Comparison of ENCODE assay signal across 8 cellular contexts in the genomic region with DNA sequence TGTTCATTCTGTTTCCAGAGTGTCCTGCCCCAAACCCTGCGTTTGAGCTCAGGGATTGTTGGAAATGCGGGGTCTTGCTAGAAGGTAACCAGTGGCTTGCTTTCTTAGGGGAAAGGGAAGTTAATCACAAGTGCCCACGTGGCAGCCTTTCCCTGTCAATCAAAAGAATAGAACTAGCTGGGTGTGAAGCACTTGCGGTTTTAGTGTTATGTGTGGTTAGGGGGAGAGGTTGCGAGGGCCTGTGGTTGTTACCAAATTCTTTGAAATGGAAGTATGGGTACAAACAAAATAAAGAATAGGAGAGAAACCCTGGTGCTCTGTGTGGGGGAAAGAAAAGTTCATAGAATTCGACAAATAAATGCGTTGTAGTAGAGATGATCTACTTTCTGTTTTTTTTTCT.
DNase-seq lines count a peak whose midpoint lies in the region; ATAC-seq and TF ChIP-seq lines count a peak whose summit lies in the region.

No MANE protein-coding gene starts in this region.

- no peaks in the 10 kb centered on the region for H3K9me3 Mint-ChIP-seq in activated naive CD8-positive, alpha-beta T cell treated with anti-CD3 and anti-CD28 coated beads for 36 hours
- no peaks in the 10 kb centered on the region for H3K9me3 Mint-ChIP-seq in nephron

- peak; percentile 69 for DNase-seq in activated naive CD8-positive, alpha-beta T cell treated with anti-CD3 and anti-CD28 coated beads for 36 hours
- DNase-seq in upper lobe of right lung (peak; percentile 72), NCI-H2171 treated with DMSO at 0.1 percent for 48 hours (lab: John Stamatoyannopoulos, UW) (no peak), esophagus muscularis mucosa (ENCODE audit: extremely low spot score) (no peak)

- H3K4me2 ChIP-seq in SU-DHL-6 (ENCODE audit: low read depth, low read length, poor library complexity, severe bottlenecking) = peak overlapping the region; percentile 14

- peaks cover 3% of the 10 kb centered on the region for H3K27me3 Mint-ChIP-seq in activated naive CD8-positive, alpha-beta T cell treated with anti-CD3 and anti-CD28 coated beads for 36 hours
- H3K27me3 Mint-ChIP-seq in nephron (ENCODE audit: low read depth) = no peaks in the 10 kb centered on the region

- no peak for TF ChIP-seq POLR2A in esophagus muscularis mucosa (IDR thresholded peaks at IDR 0.05; ENCODE audit: low read depth)

- H4K20me1 ChIP-seq in SU-DHL-6 (ENCODE audit: low read depth, low read length) = peaks cover 4% of the 10 kb centered on the region; the same call in 1 of the 2 replicates

- no peak overlapping the region for H3K9ac ChIP-seq in SU-DHL-6 (ENCODE audit: low read length)

- 77% methylated on average over 7 of the region's 7 CpGs for WGBS in esophagus muscularis mucosa

- H3K36me3 Mint-ChIP-seq in activated naive CD8-positive, alpha-beta T cell treated with anti-CD3 and anti-CD28 coated beads for 36 hours = peaks cover 14% of the 10 kb centered on the region
- H3K36me3 Mint-ChIP-seq in nephron (ENCODE audit: low read depth) = peaks cover 16% of the 10 kb centered on the region

- H3K4me3 ChIP-seq in SU-DHL-6 (ENCODE audit: insufficient read depth, low read length, poor library complexity, severe bottlenecking) = no peak overlapping the region
- H3K4me3 ChIP-seq in upper lobe of right lung = no peak overlapping the region
- no peak overlapping the region for H3K4me3 ChIP-seq in esophagus muscularis mucosa

- intact Hi-C loops in upper lobe of right lung (cut with DNase I) = no loop called here
- intact Hi-C loops in esophagus muscularis mucosa (cut with DNase I) = no loop called here

- peak overlapping the region; percentile 89 for H3K27ac Mint-ChIP-seq in activated naive CD8-positive, alpha-beta T cell treated with anti-CD3 and anti-CD28 coated beads for 36 hours
- peak overlapping the region; percentile 48 to 92 (median 66) for H3K27ac Mint-ChIP-seq in nephron

- no peaks in the 10 kb centered on the region for H3F3A ChIP-seq in SU-DHL-6 (ENCODE audit: insufficient read depth)

- TF ChIP-seq CTCF in SU-DHL-6 (IDR thresholded peaks at IDR 0.05; ENCODE audit: insufficient read depth, low read length, poor library complexity, severe bottlenecking) (no peak), nephron (IDR thresholded peaks at IDR 0.05; ENCODE audit: unreplicated experiment in 3 of 3) (no peak), upper lobe of right lung (IDR thresholded peaks at IDR 0.05) (no peak), esophagus muscularis mucosa (IDR thresholded peaks at IDR 0.05) (no peak)

- H3K27me3 ChIP-seq in SU-DHL-6 (ENCODE audit: low read length) = no peaks in the 10 kb centered on the region
- H3K27me3 ChIP-seq in upper lobe of right lung = no peaks in the 10 kb centered on the region
- no peaks in the 10 kb centered on the region for H3K27me3 ChIP-seq in esophagus muscularis mucosa

- ATAC-seq in GM18907 (IDR thresholded peaks at IDR 0.05; ENCODE audit: unreplicated experiment) (peak; percentile 54), HG03095 (IDR thresholded peaks at IDR 0.05; ENCODE audit: unreplicated experiment) (peak; percentile 35), upper lobe of right lung (peak; percentile 87)

- H3K4me3 Mint-ChIP-seq in activated naive CD8-positive, alpha-beta T cell treated with anti-CD3 and anti-CD28 coated beads for 36 hours = peak overlapping the region; percentile 73
- H3K4me3 Mint-ChIP-seq in nephron = no peak overlapping the region

- no peak overlapping the region for H2AFZ ChIP-seq in SU-DHL-6 (ENCODE audit: low read depth, low read length, severe bottlenecking)

- no peaks in the 10 kb centered on the region for H3K36me3 ChIP-seq in SU-DHL-6 (ENCODE audit: low read length)
- no peaks in the 10 kb centered on the region for H3K36me3 ChIP-seq in upper lobe of right lung
- no peaks in the 10 kb centered on the region for H3K36me3 ChIP-seq in esophagus muscularis mucosa

- no peaks in the 10 kb centered on the region for H3K79me2 ChIP-seq in SU-DHL-6 (ENCODE audit: insufficient read depth, low read length)

- H3K27ac ChIP-seq in SU-DHL-6 (ENCODE audit: low read depth, low read length) (no peak overlapping the region), upper lobe of right lung (peak overlapping the region; percentile 48), esophagus muscularis mucosa (replicated peaks in 1 of 4) (peak overlapping the region in 1 of 4 donors; percentile 9)

- TF ChIP-seq EP300 in esophagus muscularis mucosa (IDR thresholded peaks at IDR 0.05) = no peak

- H3K9me3 ChIP-seq in SU-DHL-6 (ENCODE audit: insufficient read depth, low read length) = no peaks in the 10 kb centered on the region
- H3K9me3 ChIP-seq in upper lobe of right lung = no peaks in the 10 kb centered on the region
- no peaks in the 10 kb centered on the region for H3K9me3 ChIP-seq in esophagus muscularis mucosa

- H3K4me1 Mint-ChIP-seq in activated naive CD8-positive, alpha-beta T cell treated with anti-CD3 and anti-CD28 coated beads for 36 hours = peaks cover 73% of the 10 kb centered on the region
- peaks cover 71% of the 10 kb centered on the region for H3K4me1 Mint-ChIP-seq in nephron

- no peaks in the 10 kb centered on the region for H3K9me2 ChIP-seq in SU-DHL-6 (replicated peaks; ENCODE audit: insufficient read depth, low read length)

- H3K4me1 ChIP-seq in upper lobe of right lung = peaks cover 47% of the 10 kb centered on the region
- H3K4me1 ChIP-seq in esophagus muscularis mucosa = peaks cover 37 to 68% (median 61%) of the 10 kb centered on the region in 4 donors

Comparison
In these comparisons a context has a peak if more than half of its experiments do, and no peak if none do; other contexts are left out.
1. ATAC-seq: peak in every context shown above with its lines; median percentile 87 in upper lobe of right lung; 54 in GM18907; 35 in HG03095.
2. DNase-seq: peak in activated naive CD8-positive, alpha-beta T cell treated with anti-CD3 and anti-CD28 coated beads for 36 hours (single experiment) and upper lobe of right lung (single experiment); none in NCI-H2171 treated with DMSO at 0.1 percent for 48 hours (single experiment) and esophagus muscularis mucosa (single experiment).